In the genomic region with DNA sequence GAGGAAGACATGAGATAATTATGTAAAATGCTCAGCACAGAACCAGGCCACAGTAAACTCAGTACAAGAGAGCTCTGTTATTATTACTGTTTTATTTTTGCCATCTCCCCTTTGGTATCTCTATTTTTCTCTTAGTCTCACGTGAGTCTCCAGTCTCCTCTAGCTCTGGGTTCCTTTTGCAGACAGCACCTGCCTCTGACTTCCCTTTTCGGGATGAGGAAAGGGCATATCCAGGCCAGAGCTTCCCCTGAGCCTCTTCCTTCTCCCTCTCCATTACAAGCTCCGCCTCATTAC, we compare ENCODE assay signal across 1 cellular context.
TF ChIP-seq lines count a peak whose summit lies in the region.

No MANE protein-coding gene starts in this region.

TF ChIP-seq in H1, 55 proteins besides CTCF, POLR2A, EP300 and RAD21:
- TF ChIP-seq RBBP5 (IDR thresholded peaks at IDR 0.05; ENCODE audit: borderline replicate concordance, low read depth, low read length) (no peak), SP1 (IDR thresholded peaks at IDR 0.05; ENCODE audit: low read depth, low read length) (peak; percentile 55; the same call in 1 of the 2 replicates), RFX5 (IDR thresholded peaks at IDR 0.05; ENCODE audit: borderline replicate concordance, low read depth, low read length) (no peak)
- TF ChIP-seq, protein P1, sequence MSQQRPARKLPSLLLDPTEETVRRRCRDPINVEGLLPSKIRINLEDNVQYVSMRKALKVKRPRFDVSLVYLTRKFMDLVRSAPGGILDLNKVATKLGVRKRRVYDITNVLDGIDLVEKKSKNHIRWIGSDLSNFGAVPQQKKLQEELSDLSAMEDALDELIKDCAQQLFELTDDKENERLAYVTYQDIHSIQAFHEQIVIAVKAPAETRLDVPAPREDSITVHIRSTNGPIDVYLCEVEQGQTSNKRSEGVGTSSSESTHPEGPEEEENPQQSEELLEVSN (IDR thresholded peaks at IDR 0.05): no peak
